ENCODE assay signal across 18 cellular contexts in genomic region chr2:1082456-1083205, GRCh38.
"Had no signal": no experiment of that assay in that cellular context is flagged by ENCODE, and none has a peak within 500 bp of the region (broad histone marks: within the 10 kb centered on the region; RNA-seq: fewer than 3 reads in every experiment).

No MANE protein-coding gene starts in this region.

- H3K4me1 Mint-ChIP-seq: immature natural killer cell had no signal

- H3K27me3 ChIP-seq: tibial nerve, uterus had no signal

- ATAC-seq: activated CD4-positive, CD25-positive, alpha-beta regulatory T cell treated with anti-CD3 and anti-CD28 coated beads, Interleukin-2, amount 50 U/mL, for 24 hours; effector memory CD8-positive, alpha-beta T cell had no signal

- H3K4me1 ChIP-seq: tibial nerve, uterus had no signal

- H3K36me3 ChIP-seq: tibial nerve, uterus had no signal

- H3K9me3 Mint-ChIP-seq: effector memory CD8-positive, alpha-beta T cell; immature natural killer cell; T-helper 2 cell treated with Interferon-gamma antibody and Interleukin-4, amounts not matched to agents 5 μg/mL and 100 μg/mL, for 36 hours had no signal

- FAIRE-seq: small intestine had no signal

- H3K9me3 ChIP-seq: tibial nerve, uterus had no signal

- H3K4me3 Mint-ChIP-seq: effector memory CD8-positive, alpha-beta T cell; immature natural killer cell; T-helper 2 cell treated with Interferon-gamma antibody and Interleukin-4, amounts not matched to agents 5 μg/mL and 100 μg/mL, for 36 hours had no signal

- H3K27ac Mint-ChIP-seq: effector memory CD8-positive, alpha-beta T cell; immature natural killer cell; T-helper 2 cell treated with Interferon-gamma antibody and Interleukin-4, amounts not matched to agents 5 μg/mL and 100 μg/mL, for 36 hours had no signal

- H3K4me3 ChIP-seq: lung, tibial nerve, uterus had no signal

- H3K27ac ChIP-seq: tibial nerve, uterus had no signal

- DNase-seq: activated CD4-positive, alpha-beta T cell treated with anti-CD3 and anti-CD28 coated beads, Interleukin-2, amount 50 U/mL, for 4 hours; activated naive CD4-positive, alpha-beta T cell treated with Interleukin-2 at 50 U/mL for 16 hours; activated T-cell treated with anti-CD3 and anti-CD28 coated beads for 4 hours; dermis blood vessel endothelial cell; effector memory CD8-positive, alpha-beta T cell; hippocampal formation; immature natural killer cell; midbrain; posterior cingulate gyrus; small intestine; stimulated activated CD4-positive, alpha-beta T cell treated with anti-CD3 and anti-CD28 coated beads, Interleukin-4, amount 100 ng/mL, for 4 hours; stimulated activated CD8-positive, alpha-beta memory T cell treated with anti-CD3 and anti-CD28 coated beads, Interleukin-4, amount 100 ng/mL, for 48 hours; stimulated activated naive CD4-positive, alpha-beta T cell treated with Interleukin-2 at 50 U/mL for 16 hours; uterus had no signal

- H3K36me3 Mint-ChIP-seq: immature natural killer cell had no signal
